34 cellular contexts compared by ENCODE assay signal in genomic region chr2:161029321-161029720, GRCh38.
"Had no signal": no experiment of that assay in that cellular context is flagged by ENCODE, and none has a peak within 500 bp of the region (broad histone marks: within the 10 kb centered on the region; RNA-seq: fewer than 3 reads in every experiment).

No MANE protein-coding gene starts in this region.

- H3K27me3 ChIP-seq: adrenal gland, dorsolateral prefrontal cortex had no signal

- H3K36me3 ChIP-seq: adrenal gland, WERI-Rb-1 had no signal

- H3K4me3 Mint-ChIP-seq: activated B cell treated with CpG ODN at 0.5 μM for 24 hours; activated CD8-positive, alpha-beta memory T cell treated with anti-CD3 and anti-CD28 coated beads, Interleukin-2, amount 10 ng/mL, durations not matched to agents 7 days and 5 days; activated CD8-positive, alpha-beta T cell treated with anti-CD3 and anti-CD28 coated beads for 36 hours; activated naive CD4-positive, alpha-beta T cell treated with anti-CD3 and anti-CD28 coated beads for 36 hours; activated naive CD4-positive, alpha-beta T cell treated with anti-CD3 and anti-CD28 coated beads, Interleukin-2, amount 50 U/mL, for 24 hours; activated naive CD8-positive, alpha-beta T cell treated with anti-CD3 and anti-CD28 coated beads for 36 hours; activated naive CD8-positive, alpha-beta T cell treated with anti-CD3 and anti-CD28 coated beads, Interleukin-2, amount 50 U/mL, for 24 hours; activated T-helper 1 cell treated with anti-CD3 and anti-CD28 coated beads, Interleukin-12 subunit alpha, Interleukin-12 subunit beta, Interleukin-2, Interleukin-4 antibody, amounts not matched to agents 30 ng/mL and 10 ng/mL and 1 ng/mL, durations not matched to agents 14 hours and 24 hours and 36 hours; brain; central memory CD8-positive, alpha-beta T cell; dendritic cell treated with granulocyte-macrophage colony-stimulating factor and Interleukin-4, amounts not matched to agents 40 ng/mL and 50 ng/mL, for 4 days; endodermal cell; T-helper 17 cell; T-helper 2 cell treated with Interferon-gamma antibody and Interleukin-4, amounts not matched to agents 5 μg/mL and 100 μg/mL, for 36 hours had no signal

- H3K27ac ChIP-seq: adrenal gland, dorsolateral prefrontal cortex, WERI-Rb-1 had no signal

- H3K4me1 Mint-ChIP-seq: activated B cell treated with CpG ODN at 0.5 μM for 24 hours; activated naive CD8-positive, alpha-beta T cell treated with anti-CD3 and anti-CD28 coated beads, Interleukin-2, amount 50 U/mL, for 24 hours; brain; endodermal cell had no signal

- H3K27ac Mint-ChIP-seq: activated B cell treated with CpG ODN at 0.5 μM for 24 hours; activated CD8-positive, alpha-beta T cell treated with anti-CD3 and anti-CD28 coated beads for 36 hours; activated naive CD4-positive, alpha-beta T cell treated with anti-CD3 and anti-CD28 coated beads for 36 hours; activated naive CD4-positive, alpha-beta T cell treated with anti-CD3 and anti-CD28 coated beads, Interleukin-2, amount 50 U/mL, for 24 hours; activated naive CD8-positive, alpha-beta T cell treated with anti-CD3 and anti-CD28 coated beads for 36 hours; activated naive CD8-positive, alpha-beta T cell treated with anti-CD3 and anti-CD28 coated beads, Interleukin-2, amount 50 U/mL, for 24 hours; activated T-helper 2 cell treated with anti-CD3 and anti-CD28 coated beads, Interferon-gamma antibody, Interleukin-2, Interleukin-4, amounts not matched to agents 10 μg/mL and 5 μg/mL and 100 μg/mL, durations not matched to agents 14 hours and 24 hours and 36 hours; brain; dendritic cell treated with granulocyte-macrophage colony-stimulating factor and Interleukin-4, amounts not matched to agents 40 ng/mL and 50 ng/mL, for 4 days; endodermal cell; T-helper 17 cell had no signal

- H3K4me1 ChIP-seq: adrenal gland had no signal

- H3K9me3 ChIP-seq: adrenal gland had no signal

- ATAC-seq: activated CD4-positive, CD25-positive, alpha-beta regulatory T cell treated with anti-CD3 and anti-CD28 coated beads, Interleukin-2, amount 50 U/mL, for 24 hours; activated CD8-positive, alpha-beta T cell treated with anti-CD3 and anti-CD28 coated beads for 36 hours; activated naive CD8-positive, alpha-beta T cell treated with anti-CD3 and anti-CD28 coated beads, Interleukin-2, amount 50 U/mL, for 24 hours; esophagus mucosa; T-helper 17 cell had no signal

- H3K27me3 Mint-ChIP-seq: activated CD8-positive, alpha-beta T cell treated with anti-CD3 and anti-CD28 coated beads for 36 hours; activated naive CD4-positive, alpha-beta T cell treated with anti-CD3 and anti-CD28 coated beads, Interleukin-2, amount 50 U/mL, for 24 hours; activated naive CD8-positive, alpha-beta T cell treated with anti-CD3 and anti-CD28 coated beads for 36 hours; activated naive CD8-positive, alpha-beta T cell treated with anti-CD3 and anti-CD28 coated beads, Interleukin-2, amount 50 U/mL, for 24 hours; brain had no signal

- H3K4me3 ChIP-seq: adrenal gland, coronary artery, dorsolateral prefrontal cortex had no signal

- H3K9me3 Mint-ChIP-seq: activated B cell treated with CpG ODN at 0.5 μM for 24 hours; activated naive CD4-positive, alpha-beta T cell treated with anti-CD3 and anti-CD28 coated beads for 36 hours; activated naive CD4-positive, alpha-beta T cell treated with anti-CD3 and anti-CD28 coated beads, Interleukin-2, amount 50 U/mL, for 24 hours; activated naive CD8-positive, alpha-beta T cell treated with anti-CD3 and anti-CD28 coated beads for 36 hours; activated T-helper 2 cell treated with anti-CD3 and anti-CD28 coated beads, Interferon-gamma antibody, Interleukin-2, Interleukin-4, amounts not matched to agents 10 μg/mL and 5 μg/mL and 100 μg/mL, durations not matched to agents 14 hours and 24 hours and 36 hours; dendritic cell treated with granulocyte-macrophage colony-stimulating factor and Interleukin-4, amounts not matched to agents 40 ng/mL and 50 ng/mL, for 4 days; endodermal cell had no signal

- DNase-seq: activated B cell treated with CpG ODN at 0.5 μM for 24 hours; activated CD4-positive, alpha-beta T cell treated with anti-CD3 and anti-CD28 coated beads for 48 hours; activated CD4-positive, alpha-beta T cell treated with anti-CD3 and anti-CD28 coated beads, Interleukin-2, amount 50 U/mL, for 1 hour; activated CD4-positive, alpha-beta T cell treated with anti-CD3 and anti-CD28 coated beads, Interleukin-2, amount 50 U/mL, for 48 hours; activated CD8-positive, alpha-beta memory T cell treated with anti-CD3 and anti-CD28 coated beads, Interleukin-2, amount 10 ng/mL, durations not matched to agents 7 days and 5 days; activated CD8-positive, alpha-beta memory T cell treated with anti-CD3 and anti-CD28 coated beads, Interleukin-2, amount 50 U/mL, for 4 hours; activated effector memory CD4-positive, alpha-beta T cell treated with anti-CD3 and anti-CD28 coated beads, Interleukin-2, amount 50 U/mL, for 16 hours; activated naive CD4-positive, alpha-beta T cell treated with anti-CD3 and anti-CD28 coated beads for 36 hours; activated naive CD8-positive, alpha-beta T cell treated with anti-CD3 and anti-CD28 coated beads for 36 hours; activated naive CD8-positive, alpha-beta T cell treated with anti-CD3 and anti-CD28 coated beads, Interleukin-2, amount 50 U/mL, for 24 hours; activated T-cell treated with anti-CD3 and anti-CD28 coated beads, Interleukin-2, amount 50 U/mL, for 1 hour; activated T-cell treated with anti-CD3 and anti-CD28 coated beads, Interleukin-2, amount 50 U/mL, for 48 hours; adrenal gland; amygdala; aorta; dorsolateral prefrontal cortex; effector memory CD4-positive, alpha-beta T cell; endodermal cell; foreskin fibroblast; head of caudate nucleus; T-helper 17 cell; T1000; WERI-Rb-1 had no signal

- H3K36me3 Mint-ChIP-seq: activated naive CD4-positive, alpha-beta T cell treated with anti-CD3 and anti-CD28 coated beads, Interleukin-2, amount 50 U/mL, for 24 hours; activated naive CD8-positive, alpha-beta T cell treated with anti-CD3 and anti-CD28 coated beads for 36 hours; brain had no signal
